In genomic region chr6:11432091-11432490, GRCh38 we compare ENCODE assay signal across 18 cellular contexts.
DNase-seq lines count a peak whose midpoint lies in the region; TF ChIP-seq lines count a peak whose summit lies in the region.
"Had no signal": no experiment of that assay in that cellular context is flagged by ENCODE, and none has a peak within 500 bp of the region (broad histone marks: within the 10 kb centered on the region; RNA-seq: fewer than 3 reads in every experiment).

No MANE protein-coding gene starts in this region.

- intact Hi-C loops in MCF 10A (cut with micrococcal nuclease), result no loop called here
- intact Hi-C loops in breast epithelium (cut with DNase I; ENCODE audit: low total_unique reads), result no loop called here
- intact Hi-C loops in ascending aorta (cut with DNase I), result loop anchor here (1.0 to 5.0 kb wide), 4 partner anchors 20 to 225 kb away; partner anchors contain the start of gene NEDD9
- intact Hi-C loops in uterus (cut with DNase I; ENCODE audit: low total_unique reads), result no loop called here

- DNase-seq in MCF 10A (ENCODE audit: unreplicated experiment) (no peak), breast epithelium (ENCODE audit: low spot score in 2 of 2) (no peak), ascending aorta (ENCODE audit: low spot score in 2 of 2) (no peak), osteoblast (ENCODE audit: insufficient read length, low spot score, missing footprints) (no peak), uterus (no peak), NCI-H2171 (lab: John Stamatoyannopoulos, UW) (no peak), SJCRH30 (no peak)
- no peak for DNase-seq in stimulated activated CD4-positive, alpha-beta T cell treated with anti-CD3 and anti-CD28 coated beads, Interleukin-12 subunit alpha, Interleukin-12 subunit beta, amount 100 ng/mL, for 4 hours
- DNase-seq: activated CD4-positive, alpha-beta memory T cell treated with anti-CD3 and anti-CD28 coated beads, Interleukin-2, amount 10 ng/mL, durations not matched to agents 7 days and 5 days; activated T-cell treated with anti-CD3 and anti-CD28 coated beads, Interleukin-2, amount 50 U/mL, for 72 hours; DND-41; immature natural killer cell; NCI-H2081; NCI-H526 treated with DMSO at 0.1 percent for 48 hours; retina; stimulated activated CD4-positive, alpha-beta T cell treated with anti-CD3 and anti-CD28 coated beads, Interleukin-2, amount 100 ng/mL, for 24 hours; substantia nigra had no signal

- H3K36me3 ChIP-seq in breast epithelium (no peaks in the 10 kb centered on the region), ascending aorta (no peaks in the 10 kb centered on the region), osteoblast (ENCODE audit: insufficient read depth, low read length) (no peaks in the 10 kb centered on the region), uterus (no peaks in the 10 kb centered on the region), SJCRH30 (no peaks in the 10 kb centered on the region)

- BruUV-seq in MCF 10A (replicated peaks; lab: Mats Ljungman, UMichigan), result no TSS peak

- H3K9me3 Mint-ChIP-seq in MCF 10A (ENCODE audit: unreplicated experiment), result no peaks in the 10 kb centered on the region
- H3K9me3 Mint-ChIP-seq: activated T-cell treated with anti-CD3 and anti-CD28 coated beads, Interleukin-2, amount 50 U/mL, for 72 hours; immature natural killer cell had no signal

- peak overlapping the region; percentile 56 for H3K4me2 ChIP-seq in osteoblast (ENCODE audit: insufficient read depth, low read length)

- no peaks in the 10 kb centered on the region for H3K27me3 Mint-ChIP-seq in MCF 10A (ENCODE audit: insufficient read depth, unreplicated experiment)
- H3K27me3 Mint-ChIP-seq: activated CD4-positive, alpha-beta memory T cell treated with anti-CD3 and anti-CD28 coated beads, Interleukin-2, amount 10 ng/mL, durations not matched to agents 7 days and 5 days; memory B cell had no signal

- H3K27ac ChIP-seq in breast epithelium, result no peak overlapping the region
- H3K27ac ChIP-seq in ascending aorta, result peak overlapping the region; percentile 83 to 92
- H3K27ac ChIP-seq in osteoblast (ENCODE audit: low read depth, low read length), result peak overlapping the region; percentile 86
- peak overlapping the region; percentile 68 to 86 for H3K27ac ChIP-seq in uterus
- no peak overlapping the region for H3K27ac ChIP-seq in SJCRH30

- no peaks in the 10 kb centered on the region for H3K9me3 ChIP-seq in breast epithelium
- H3K9me3 ChIP-seq in ascending aorta, result no peaks in the 10 kb centered on the region
- H3K9me3 ChIP-seq in osteoblast (ENCODE audit: low read depth, low read length), result no peaks in the 10 kb centered on the region
- no peaks in the 10 kb centered on the region for H3K9me3 ChIP-seq in uterus
- H3K9me3 ChIP-seq in SJCRH30 (replicated peaks), result no peaks in the 10 kb centered on the region

- H3K27me3 ChIP-seq in breast epithelium (no peaks in the 10 kb centered on the region), ascending aorta (no peaks in the 10 kb centered on the region), osteoblast (ENCODE audit: insufficient read depth, low read length) (no peaks in the 10 kb centered on the region), uterus (no peaks in the 10 kb centered on the region), SJCRH30 (no peaks in the 10 kb centered on the region)

- H3K4me1 Mint-ChIP-seq in MCF 10A (ENCODE audit: insufficient read depth, unreplicated experiment), result peaks cover 29% of the 10 kb centered on the region

- H3K4me1 ChIP-seq in breast epithelium, result no peaks in the 10 kb centered on the region
- peaks cover 26 to 76% of the 10 kb centered on the region in 2 donors for H3K4me1 ChIP-seq in ascending aorta
- H3K4me1 ChIP-seq in osteoblast (ENCODE audit: insufficient read depth, low read length), result peaks cover 70% of the 10 kb centered on the region
- H3K4me1 ChIP-seq in uterus, result peaks cover 0 to 9% of the 10 kb centered on the region in 2 donors
- H3K4me1 ChIP-seq in SJCRH30, result no peaks in the 10 kb centered on the region; the same call in 1 of the 2 replicates

- H3K4me3 ChIP-seq in breast epithelium, result no peak overlapping the region
- H3K4me3 ChIP-seq in ascending aorta, result no peak overlapping the region
- H3K4me3 ChIP-seq in osteoblast (ENCODE audit: insufficient read depth, low read length), result peak overlapping the region; percentile 16
- H3K4me3 ChIP-seq in uterus, result no peak overlapping the region
- no peak overlapping the region for H3K4me3 ChIP-seq in SJCRH30

- H3K27ac Mint-ChIP-seq in MCF 10A (ENCODE audit: low read depth, unreplicated experiment), result peak overlapping the region; percentile 15
- H3K27ac Mint-ChIP-seq: activated CD4-positive, alpha-beta memory T cell treated with anti-CD3 and anti-CD28 coated beads, Interleukin-2, amount 10 ng/mL, durations not matched to agents 7 days and 5 days; activated T-cell treated with anti-CD3 and anti-CD28 coated beads, Interleukin-2, amount 50 U/mL, for 72 hours; immature natural killer cell; memory B cell had no signal

- H3K4me3 Mint-ChIP-seq in MCF 10A (ENCODE audit: unreplicated experiment), result no peak overlapping the region
- H3K4me3 Mint-ChIP-seq: activated CD4-positive, alpha-beta memory T cell treated with anti-CD3 and anti-CD28 coated beads, Interleukin-2, amount 10 ng/mL, durations not matched to agents 7 days and 5 days; activated T-cell treated with anti-CD3 and anti-CD28 coated beads, Interleukin-2, amount 50 U/mL, for 72 hours; immature natural killer cell; memory B cell had no signal

- H4K20me1 ChIP-seq in osteoblast (ENCODE audit: insufficient read depth, low read length), result no peaks in the 10 kb centered on the region

- no peak for TF ChIP-seq POLR2A in breast epithelium (IDR thresholded peaks at IDR 0.05)
- TF ChIP-seq POLR2A in uterus (IDR thresholded peaks at IDR 0.05), result no peak

- CTCF ChIA-PET in MCF 10A (lab: Yijun Ruan, JAX), result interaction anchor here (1.0 kb wide), 1 partner anchor 13 kb away, joined by 3 read pairs; no protein-coding TSS in a partner anchor

- no peaks in the 10 kb centered on the region for H3K36me3 Mint-ChIP-seq in MCF 10A (ENCODE audit: insufficient read depth, unreplicated experiment)
- H3K36me3 Mint-ChIP-seq: immature natural killer cell, memory B cell had no signal

- TF ChIP-seq CTCF in MCF 10A (IDR thresholded peaks at IDR 0.05; ENCODE audit: unreplicated experiment), result no peak
- TF ChIP-seq CTCF in breast epithelium (IDR thresholded peaks at IDR 0.05), result no peak
- no peak for TF ChIP-seq CTCF in ascending aorta (IDR thresholded peaks at IDR 0.05)
- TF ChIP-seq CTCF in osteoblast (IDR thresholded peaks at IDR 0.05; ENCODE audit: extremely low read depth, low read depth, low read length), result no peak
- TF ChIP-seq CTCF in uterus (IDR thresholded peaks at IDR 0.05), result no peak

- H2AFZ ChIP-seq in osteoblast (ENCODE audit: low read length), result peak overlapping the region; percentile 23

- no peaks in the 10 kb centered on the region for H3K79me2 ChIP-seq in osteoblast (ENCODE audit: insufficient read depth, low read length)

- POLR2A ChIA-PET in MCF 10A (lab: Yijun Ruan, JAX), result no interaction called here

Comparison
In these comparisons a context has a peak if more than half of its experiments do, and no peak if none do; other contexts are left out.
1. H3K27ac ChIP-seq: peak in ascending aorta (2 of 2), osteoblast (single experiment) and uterus (2 of 2); none in breast epithelium (0 of 2) and SJCRH30 (single experiment).